In genomic region chr9:89850633-89851325, GRCh38 we compare ENCODE assay signal across 13 cellular contexts.
A peak's percentile ranks its signal among the peaks of the same experiment; 100 is the strongest.
DNase-seq lines count a peak whose midpoint lies in the region; ATAC-seq and TF ChIP-seq lines count a peak whose summit lies in the region.
"Had no signal": no experiment of that assay in that cellular context is flagged by ENCODE, and none has a peak within 500 bp of the region (broad histone marks: within the 10 kb centered on the region; RNA-seq: fewer than 3 reads in every experiment).

No MANE protein-coding gene starts in this region.

- H3K9me3 ChIP-seq in MG63 (no peaks in the 10 kb centered on the region), mucosa of descending colon (no peaks in the 10 kb centered on the region), BE2C (no peaks in the 10 kb centered on the region)

- no peaks in the 10 kb centered on the region for H3K36me3 ChIP-seq in MG63
- H3K36me3 ChIP-seq in mucosa of descending colon (ENCODE audit: low read depth): no peaks in the 10 kb centered on the region
- H3K36me3 ChIP-seq in BE2C: no peaks in the 10 kb centered on the region

- no peaks in the 10 kb centered on the region for H3K27me3 Mint-ChIP-seq in activated CD4-positive, alpha-beta T cell treated with anti-CD3 and anti-CD28 coated beads for 36 hours
- H3K27me3 Mint-ChIP-seq: stimulated activated naive B cell treated with anti-CD40 and anti-IgM and Interleukin-4, amounts not matched to agents 10 μg/mL and 1 μg/mL and 100 μg/mL, for 72 hours had no signal

- no peaks in the 10 kb centered on the region for H3K4me1 Mint-ChIP-seq in activated CD4-positive, alpha-beta T cell treated with anti-CD3 and anti-CD28 coated beads for 36 hours
- H3K4me1 Mint-ChIP-seq: naive thymus-derived CD8-positive, alpha-beta T cell; stimulated activated naive B cell treated with anti-CD40 and anti-IgM and Interleukin-4, amounts not matched to agents 10 μg/mL and 1 μg/mL and 100 μg/mL, for 72 hours had no signal

- no peaks in the 10 kb centered on the region for H3K9me3 Mint-ChIP-seq in activated CD4-positive, alpha-beta T cell treated with anti-CD3 and anti-CD28 coated beads for 36 hours (ENCODE audit: low read depth)
- H3K9me3 Mint-ChIP-seq: naive thymus-derived CD8-positive, alpha-beta T cell; stimulated activated naive B cell treated with anti-CD40 and anti-IgM and Interleukin-4, amounts not matched to agents 10 μg/mL and 1 μg/mL and 100 μg/mL, for 72 hours had no signal

- DNase-seq in AG08396 (ENCODE audit: low spot score) (peak; percentile 37), MG63 (peak; percentile 86), epidermal melanocyte (ENCODE audit: insufficient read length, low spot score) (peak; percentile 61), mucosa of descending colon (no peak), NCI-H2227 (lab: John Stamatoyannopoulos, UW; ENCODE audit: unreplicated experiment) (no peak), GM13977 (ENCODE audit: low spot score) (no peak), BE2C (no peak)
- no peak for DNase-seq in activated CD4-positive, alpha-beta T cell treated with anti-CD3 and anti-CD28 coated beads for 36 hours
- DNase-seq: activated gamma-delta T cell treated with Interleukin-2 at 50 U/mL for 16 hours; naive thymus-derived CD8-positive, alpha-beta T cell; NCI-H1436 treated with DMSO at 0.1 percent for 48 hours; PC-9; stimulated activated naive B cell treated with anti-CD40 and anti-IgM and Interleukin-4, amounts not matched to agents 10 μg/mL and 1 μg/mL and 100 μg/mL, for 72 hours had no signal

- H3K4me1 ChIP-seq in mucosa of descending colon (ENCODE audit: low read depth) (no peaks in the 10 kb centered on the region), BE2C (no peaks in the 10 kb centered on the region)

- H3K4me3 Mint-ChIP-seq in activated CD4-positive, alpha-beta T cell treated with anti-CD3 and anti-CD28 coated beads for 36 hours: no peak overlapping the region
- H3K4me3 Mint-ChIP-seq: naive thymus-derived CD8-positive, alpha-beta T cell; stimulated activated naive B cell treated with anti-CD40 and anti-IgM and Interleukin-4, amounts not matched to agents 10 μg/mL and 1 μg/mL and 100 μg/mL, for 72 hours had no signal

- no peak overlapping the region for H3K27ac Mint-ChIP-seq in activated CD4-positive, alpha-beta T cell treated with anti-CD3 and anti-CD28 coated beads for 36 hours
- H3K27ac Mint-ChIP-seq: stimulated activated naive B cell treated with anti-CD40 and anti-IgM and Interleukin-4, amounts not matched to agents 10 μg/mL and 1 μg/mL and 100 μg/mL, for 72 hours had no signal

- intact Hi-C loops in mucosa of descending colon (cut with DNase I, micrococcal nuclease): no loop called here
- intact Hi-C loops in activated CD4-positive, alpha-beta T cell treated with anti-CD3 and anti-CD28 coated beads for 36 hours (cut with DNase I, micrococcal nuclease): no loop called here

- ATAC-seq in mucosa of descending colon: peak; percentile 91
- no peak for ATAC-seq in activated CD4-positive, alpha-beta T cell treated with anti-CD3 and anti-CD28 coated beads for 36 hours
- ATAC-seq: naive thymus-derived CD8-positive, alpha-beta T cell; stimulated activated naive B cell treated with anti-CD40 and anti-IgM and Interleukin-4, amounts not matched to agents 10 μg/mL and 1 μg/mL and 100 μg/mL, for 72 hours had no signal

- H3K27me3 ChIP-seq in MG63 (no peaks in the 10 kb centered on the region), BE2C (no peaks in the 10 kb centered on the region; the same call in 1 of the 2 replicates)

- H3K36me3 Mint-ChIP-seq in activated CD4-positive, alpha-beta T cell treated with anti-CD3 and anti-CD28 coated beads for 36 hours (ENCODE audit: low read depth): no peaks in the 10 kb centered on the region
- H3K36me3 Mint-ChIP-seq: naive thymus-derived CD8-positive, alpha-beta T cell; stimulated activated naive B cell treated with anti-CD40 and anti-IgM and Interleukin-4, amounts not matched to agents 10 μg/mL and 1 μg/mL and 100 μg/mL, for 72 hours had no signal

- TF ChIP-seq CTCF in mucosa of descending colon (IDR thresholded peaks at IDR 0.05): no peak
- TF ChIP-seq CTCF in GM13977 (IDR thresholded peaks at IDR 0.05; ENCODE audit: extremely low read depth, insufficient read depth, missing control alignments): no peak
- no peak for TF ChIP-seq CTCF in BE2C (IDR thresholded peaks at IDR 0.05; ENCODE audit: low read depth, low read length)

- in situ Hi-C loops in GM13977 (cut with MboI; ENCODE audit: low pct_unique_long_range_greater_than_20kb, low sequenced_read_pairs, unreplicated experiment): no loop called here

- POLR2A ChIA-PET in activated CD4-positive, alpha-beta T cell treated with anti-CD3 and anti-CD28 coated beads for 36 hours (lab: Charles Lee): interaction anchor here (0.6 kb wide), 1 partner anchor 1853 kb away, joined by 5 read pairs; no protein-coding TSS in a partner anchor

- H3K4me3 ChIP-seq in MG63: no peak overlapping the region
- H3K4me3 ChIP-seq in mucosa of descending colon: no peak overlapping the region
- H3K4me3 ChIP-seq in BE2C (ENCODE audit: low read depth, low read length): no peak overlapping the region
- H3K4me3 ChIP-seq: PC-9 had no signal

- CTCF ChIA-PET in activated CD4-positive, alpha-beta T cell treated with anti-CD3 and anti-CD28 coated beads for 36 hours (lab: Charles Lee): no interaction called here

Comparison
In these comparisons a context has a peak if more than half of its experiments do, and no peak if none do; other contexts are left out.
1. DNase-seq: peak in AG08396 (single experiment), MG63 (single experiment) and epidermal melanocyte (single experiment); none in mucosa of descending colon (0 of 3), NCI-H2227 (single experiment), GM13977 (single experiment), activated CD4-positive, alpha-beta T cell treated with anti-CD3 and anti-CD28 coated beads for 36 hours (single experiment) and BE2C (single experiment).